Comparison of ENCODE assay signal across 14 cellular contexts in genomic region chr3:15758297-15758696, GRCh38.
"Had no signal": no experiment of that assay in that cellular context is flagged by ENCODE, and none has a peak within 500 bp of the region (broad histone marks: within the 10 kb centered on the region; RNA-seq: fewer than 3 reads in every experiment).

No MANE protein-coding gene starts in this region.

- H3K4me3 ChIP-seq: ascending aorta, gastroesophageal sphincter, testis had no signal

- H3K4me3 Mint-ChIP-seq: activated CD4-positive, alpha-beta memory T cell treated with anti-CD3 and anti-CD28 coated beads for 36 hours; T-helper 1 cell treated with Interleukin-12 subunit alpha and Interleukin-12 subunit beta and Interleukin-4 antibody, amounts not matched to agents 30 μg/mL and 1 μg/mL, for 36 hours had no signal

- DNase-seq: activated CD4-positive, alpha-beta memory T cell treated with anti-CD3 and anti-CD28 coated beads for 36 hours; activated CD4-positive, CD25-positive, alpha-beta regulatory T cell treated with anti-CD3 and anti-CD28 coated beads, Interleukin-2, amount 50 U/mL, for 72 hours; activated gamma-delta T cell treated with Interleukin-2 at 50 U/mL for 16 hours; activated T-cell treated with anti-CD3 and anti-CD28 coated beads, Interleukin-2, amount 50 U/mL, for 48 hours; kidney glomerular epithelial cell; posterior cingulate gyrus; stimulated activated CD4-positive, alpha-beta T cell treated with anti-CD3 and anti-CD28 coated beads, Interleukin-2, amount 100 ng/mL, for 48 hours; stimulated activated naive CD8-positive, alpha-beta T cell treated with anti-CD3 and anti-CD28 coated beads, Interleukin-15, Interleukin-2, amounts not matched to agents 100 U/mL and 50 U/mL, for 24 hours; testis had no signal

- H3K36me3 ChIP-seq: ascending aorta, gastroesophageal sphincter had no signal

- ATAC-seq: gastroesophageal sphincter; sciatic nerve; SK-N-SH treated with all-trans-retinoic acid at 6 μM for 48 hours; stimulated activated naive CD8-positive, alpha-beta T cell treated with anti-CD3 and anti-CD28 coated beads, Interleukin-15, Interleukin-2, amounts not matched to agents 100 U/mL and 50 U/mL, for 24 hours had no signal

- H3K9me3 ChIP-seq: ascending aorta, gastroesophageal sphincter, testis had no signal

- H3K27ac Mint-ChIP-seq: activated CD4-positive, alpha-beta memory T cell treated with anti-CD3 and anti-CD28 coated beads for 36 hours; T-helper 1 cell treated with Interleukin-12 subunit alpha and Interleukin-12 subunit beta and Interleukin-4 antibody, amounts not matched to agents 30 μg/mL and 1 μg/mL, for 36 hours had no signal

- H3K27me3 ChIP-seq: ascending aorta, gastroesophageal sphincter, testis had no signal

- H3K9me3 Mint-ChIP-seq: activated CD4-positive, alpha-beta memory T cell treated with anti-CD3 and anti-CD28 coated beads for 36 hours; T-helper 1 cell treated with Interleukin-12 subunit alpha and Interleukin-12 subunit beta and Interleukin-4 antibody, amounts not matched to agents 30 μg/mL and 1 μg/mL, for 36 hours had no signal

- H3K27ac ChIP-seq: gastroesophageal sphincter, testis had no signal

- H3K4me1 ChIP-seq: ascending aorta, testis had no signal
